ENCODE assay signal across 15 cellular contexts in the genomic region with DNA sequence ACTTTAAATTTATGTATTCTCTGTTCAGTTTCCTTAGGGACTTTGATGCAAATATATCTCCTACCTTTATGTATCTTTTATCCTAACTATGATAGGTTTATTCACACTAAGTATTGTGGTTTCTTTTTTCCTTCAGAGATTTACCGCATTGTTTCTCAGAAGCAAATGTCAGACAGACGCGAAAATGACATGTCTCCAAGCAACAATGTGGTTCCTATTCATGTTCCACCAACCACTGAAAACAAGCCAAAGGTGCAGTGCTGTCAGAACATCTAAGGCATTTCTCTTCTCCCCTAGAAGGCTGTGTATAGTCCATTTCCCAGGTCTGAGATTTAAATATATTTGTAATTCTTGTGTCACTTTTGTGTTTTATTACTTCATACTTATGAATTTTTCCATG. TPM values are rescaled to one million over a fixed set of nuclear protein-coding genes. Genes with fewer than 3 reads are reported as not detected.
DNase-seq lines count a peak whose midpoint lies in the region; ATAC-seq and TF ChIP-seq lines count a peak whose summit lies in the region.
"Had no signal": no experiment of that assay in that cellular context is flagged by ENCODE, and none has a peak within 500 bp of the region (broad histone marks: within the 10 kb centered on the region; RNA-seq: fewer than 3 reads in every experiment).

No MANE protein-coding gene starts in this region.

- H3K4me3 Mint-ChIP-seq in activated CD8-positive, alpha-beta T cell treated with anti-CD3 and anti-CD28 coated beads, Interleukin-2, amount 10 ng/mL, durations not matched to agents 7 days and 5 days: peak overlapping the region; percentile 19
- H3K4me3 Mint-ChIP-seq in naive thymus-derived CD4-positive, alpha-beta T cell: peak overlapping the region; percentile 26 to 82 (median 58)

- no peaks in the 10 kb centered on the region for H3K9me3 ChIP-seq in naive thymus-derived CD4-positive, alpha-beta T cell (ENCODE audit: control insufficient read depth in 2 of 3, low read length in 3 of 3)
- H3K9me3 ChIP-seq in upper lobe of left lung (no peaks in the 10 kb centered on the region), Peyer's patch (no peaks in the 10 kb centered on the region), gastroesophageal sphincter (no peaks in the 10 kb centered on the region)
- H3K9me3 ChIP-seq: left lung had no signal

- H3K27ac ChIP-seq in naive thymus-derived CD4-positive, alpha-beta T cell (ENCODE audit: low read depth, low read length): peak overlapping the region; percentile 71
- H3K27ac ChIP-seq in upper lobe of left lung (no peak overlapping the region), Peyer's patch (no peak overlapping the region), gastroesophageal sphincter (no peak overlapping the region)
- H3K27ac ChIP-seq: left lung had no signal

- peak; percentile 93 for ATAC-seq in activated CD8-positive, alpha-beta T cell treated with anti-CD3 and anti-CD28 coated beads, Interleukin-2, amount 10 ng/mL, durations not matched to agents 7 days and 5 days
- ATAC-seq in naive thymus-derived CD4-positive, alpha-beta T cell: peak; percentile 93
- no peak for ATAC-seq in upper lobe of left lung (ENCODE audit: low FRiP score in 2 of 2)
- no peak for ATAC-seq in HG03439 (IDR thresholded peaks at IDR 0.05; ENCODE audit: unreplicated experiment)
- no peak for ATAC-seq in gastroesophageal sphincter
- ATAC-seq: left lung, PC-3, SK-N-SH treated with all-trans-retinoic acid at 6 μM for 48 hours had no signal

- CTCF ChIA-PET in activated CD8-positive, alpha-beta T cell treated with anti-CD3 and anti-CD28 coated beads, Interleukin-2, amount 10 ng/mL, durations not matched to agents 7 days and 5 days (lab: Charles Lee): interaction anchor here (0.7 to 1.5 kb wide), 5 partner anchors 8 to 250 kb away, joined by 3 to 6 read pairs (median 4); a partner anchor contains a TSS
- CTCF ChIA-PET in naive thymus-derived CD4-positive, alpha-beta T cell (lab: Charles Lee): no interaction called here

- H3K4me3 ChIP-seq in naive thymus-derived CD4-positive, alpha-beta T cell (ENCODE audit: low read length): no peak overlapping the region
- H3K4me3 ChIP-seq in upper lobe of left lung (no peak overlapping the region), Peyer's patch (no peak overlapping the region), gastroesophageal sphincter (no peak overlapping the region)
- H3K4me3 ChIP-seq: left lung had no signal

- TF ChIP-seq EP300 in upper lobe of left lung (IDR thresholded peaks at IDR 0.05) (no peak), gastroesophageal sphincter (IDR thresholded peaks at IDR 0.05) (no peak)

- no peak for TF ChIP-seq POLR2A in upper lobe of left lung (IDR thresholded peaks at IDR 0.05)
- TF ChIP-seq POLR2A in Peyer's patch (IDR thresholded peaks at IDR 0.05): no peak
- TF ChIP-seq POLR2A in gastroesophageal sphincter (IDR thresholded peaks at IDR 0.05): no peak

- TF ChIP-seq CTCF in upper lobe of left lung (IDR thresholded peaks at IDR 0.05): no peak
- no peak for TF ChIP-seq CTCF in Peyer's patch (IDR thresholded peaks at IDR 0.05)
- TF ChIP-seq CTCF in gastroesophageal sphincter (IDR thresholded peaks at IDR 0.05): no peak

- WGBS in upper lobe of left lung, 2 donors: 83 to 85% methylated on average over 3 of the region's 3 CpGs
- WGBS in gastroesophageal sphincter (ENCODE audit: low coverage in 1 of 2), 2 donors: 85% methylated on average over 3 of the region's 3 CpGs; no CpG with 5 or more reads in 1 of the 2 donors

- intact Hi-C loops in naive thymus-derived CD4-positive, alpha-beta T cell (cut with micrococcal nuclease): loop anchor here (1.0 to 10.0 kb wide), 4 partner anchors 18 to 407 kb away; a partner anchor contains a TSS

- DNase-seq in stimulated activated CD4-positive, alpha-beta T cell treated with anti-CD3 and anti-CD28 coated beads, Interleukin-15, amount 100 ng/mL, for 24 hours: peak; percentile 49
- DNase-seq in stimulated activated CD4-positive, alpha-beta T cell treated with anti-CD3 and anti-CD28 coated beads, Interleukin-12 subunit alpha, Interleukin-12 subunit beta, amount 100 ng/mL, for 4 hours: no peak
- DNase-seq in activated CD8-positive, alpha-beta T cell treated with anti-CD3 and anti-CD28 coated beads, Interleukin-2, amount 10 ng/mL, durations not matched to agents 7 days and 5 days: peak; percentile 81
- peak in 8 of 9 donors; percentile 41 to 89 (median 82) for DNase-seq in naive thymus-derived CD4-positive, alpha-beta T cell
- no peak for DNase-seq in upper lobe of left lung
- no peak for DNase-seq in Peyer's patch
- DNase-seq: hippocampal formation, left lung, NCI-H146, NCI-H510A treated with DMSO at 0.1 percent for 48 hours, PC-3, trophoblast cell had no signal

- peaks cover 3 to 9% (median 8%) of the 10 kb centered on the region in 3 experiments for H3K36me3 ChIP-seq in naive thymus-derived CD4-positive, alpha-beta T cell (ENCODE audit: control insufficient read depth in 2 of 3, insufficient read depth in 3 of 3, low read length in 3 of 3)
- peaks cover 3 to 87% (median 34%) of the 10 kb centered on the region in 4 donors for H3K36me3 ChIP-seq in upper lobe of left lung
- peaks cover 0 to 69% (median 0%) of the 10 kb centered on the region in 3 donors for H3K36me3 ChIP-seq in Peyer's patch
- peaks cover 7 to 73% of the 10 kb centered on the region in 2 donors for H3K36me3 ChIP-seq in gastroesophageal sphincter

- H3K27ac Mint-ChIP-seq in activated CD8-positive, alpha-beta T cell treated with anti-CD3 and anti-CD28 coated beads, Interleukin-2, amount 10 ng/mL, durations not matched to agents 7 days and 5 days: peak overlapping the region; percentile 71
- H3K27ac Mint-ChIP-seq in naive thymus-derived CD4-positive, alpha-beta T cell: peak overlapping the region; percentile 84 to 99 (median 96)

- H3K4me1 Mint-ChIP-seq in activated CD8-positive, alpha-beta T cell treated with anti-CD3 and anti-CD28 coated beads, Interleukin-2, amount 10 ng/mL, durations not matched to agents 7 days and 5 days (ENCODE audit: low read depth): peaks cover 73% of the 10 kb centered on the region
- H3K4me1 Mint-ChIP-seq in naive thymus-derived CD4-positive, alpha-beta T cell: peaks cover 35 to 92% (median 77%) of the 10 kb centered on the region in 7 donors

- no peaks in the 10 kb centered on the region for H3K9me3 Mint-ChIP-seq in activated CD8-positive, alpha-beta T cell treated with anti-CD3 and anti-CD28 coated beads, Interleukin-2, amount 10 ng/mL, durations not matched to agents 7 days and 5 days (ENCODE audit: insufficient read depth)
- H3K9me3 Mint-ChIP-seq in naive thymus-derived CD4-positive, alpha-beta T cell: peaks cover 0 to 4% (median 0%) of the 10 kb centered on the region in 11 donors

- POLR2A ChIA-PET in activated CD8-positive, alpha-beta T cell treated with anti-CD3 and anti-CD28 coated beads, Interleukin-2, amount 10 ng/mL, durations not matched to agents 7 days and 5 days (lab: Charles Lee): interaction anchor here (0.7 to 1.2 kb wide), 3 partner anchors 18 to 583 kb away, joined by 3 to 13 read pairs (median 4); a partner anchor contains a TSS
- POLR2A ChIA-PET in naive thymus-derived CD4-positive, alpha-beta T cell (lab: Charles Lee): interaction anchor here (0.7 to 1.0 kb wide), 3 partner anchors 8 to 19 kb away, joined by 3 read pairs; a partner anchor contains a TSS

- H3K36me3 Mint-ChIP-seq in activated CD8-positive, alpha-beta T cell treated with anti-CD3 and anti-CD28 coated beads, Interleukin-2, amount 10 ng/mL, durations not matched to agents 7 days and 5 days (ENCODE audit: low read depth): peaks cover 72% of the 10 kb centered on the region
- H3K36me3 Mint-ChIP-seq in naive thymus-derived CD4-positive, alpha-beta T cell: peaks cover 5 to 48% (median 34%) of the 10 kb centered on the region in 5 donors

- H3K4me1 ChIP-seq in naive thymus-derived CD4-positive, alpha-beta T cell (ENCODE audit: control insufficient read depth in 2 of 2, insufficient read depth in 2 of 2, low read length in 2 of 2): peaks cover 15 to 52% of the 10 kb centered on the region in 2 donors
- H3K4me1 ChIP-seq in upper lobe of left lung (peaks cover 9 to 33% (median 11%) of the 10 kb centered on the region in 4 donors), Peyer's patch (no peaks in the 10 kb centered on the region), gastroesophageal sphincter (no peaks in the 10 kb centered on the region)

- no peaks in the 10 kb centered on the region for H3K27me3 Mint-ChIP-seq in activated CD8-positive, alpha-beta T cell treated with anti-CD3 and anti-CD28 coated beads, Interleukin-2, amount 10 ng/mL, durations not matched to agents 7 days and 5 days (ENCODE audit: low read depth)
- H3K27me3 Mint-ChIP-seq in naive thymus-derived CD4-positive, alpha-beta T cell: no peaks in the 10 kb centered on the region

- H3K27me3 ChIP-seq in naive thymus-derived CD4-positive, alpha-beta T cell (ENCODE audit: control insufficient read depth in 2 of 2, insufficient read depth in 2 of 2, low read length in 2 of 2): no peaks in the 10 kb centered on the region
- H3K27me3 ChIP-seq in upper lobe of left lung: no peaks in the 10 kb centered on the region
- no peaks in the 10 kb centered on the region for H3K27me3 ChIP-seq in Peyer's patch
- H3K27me3 ChIP-seq in gastroesophageal sphincter: no peaks in the 10 kb centered on the region
- H3K27me3 ChIP-seq: left lung had no signal

RNA-seq across cellular contexts. Expression of a gene that starts 18.3 kb away (rescaled TPM):
- total RNA-seq in activated CD8-positive, alpha-beta T cell treated with anti-CD3 and anti-CD28 coated beads, Interleukin-2, amount 10 ng/mL, durations not matched to agents 7 days and 5 days: 100 to 1,000 TPM; 163 to 168 TPM
- total RNA-seq in naive thymus-derived CD4-positive, alpha-beta T cell: 100 to 1,000 TPM in 2 of 5 experiments, 10 to 100 TPM in 3; 80.9 to 201 (median 88.7) TPM
- polyA plus RNA-seq in naive thymus-derived CD4-positive, alpha-beta T cell: 100 to 1,000 TPM; 213 to 224 TPM
- total RNA-seq in upper lobe of left lung: 100 to 1,000 TPM in 5 of 6 donors, 10 to 100 TPM in 1; 15.7 to 205 (median 144) TPM
- total RNA-seq in Peyer's patch: 100 to 1,000 TPM; 144 to 220 (median 199) TPM
- 100 to 1,000 TPM; 120 to 257 (median 135) TPM for total RNA-seq in gastroesophageal sphincter

Comparison
In these comparisons a context has a peak if more than half of its experiments do, and no peak if none do; other contexts are left out.
1. DNase-seq: peak in stimulated activated CD4-positive, alpha-beta T cell treated with anti-CD3 and anti-CD28 coated beads, Interleukin-15, amount 100 ng/mL, for 24 hours (single experiment), activated CD8-positive, alpha-beta T cell treated with anti-CD3 and anti-CD28 coated beads, Interleukin-2, amount 10 ng/mL, durations not matched to agents 7 days and 5 days (single experiment) and naive thymus-derived CD4-positive, alpha-beta T cell (8 of 9); none in stimulated activated CD4-positive, alpha-beta T cell treated with anti-CD3 and anti-CD28 coated beads, Interleukin-12 subunit alpha, Interleukin-12 subunit beta, amount 100 ng/mL, for 4 hours (single experiment), upper lobe of left lung (0 of 2) and Peyer's patch (0 of 3).
2. ATAC-seq: peak in activated CD8-positive, alpha-beta T cell treated with anti-CD3 and anti-CD28 coated beads, Interleukin-2, amount 10 ng/mL, durations not matched to agents 7 days and 5 days (single experiment) and naive thymus-derived CD4-positive, alpha-beta T cell (single experiment); none in upper lobe of left lung (0 of 2), HG03439 (single experiment) and gastroesophageal sphincter (single experiment).